Comparison of ENCODE assay signal across 1 cellular context in the genomic region with DNA sequence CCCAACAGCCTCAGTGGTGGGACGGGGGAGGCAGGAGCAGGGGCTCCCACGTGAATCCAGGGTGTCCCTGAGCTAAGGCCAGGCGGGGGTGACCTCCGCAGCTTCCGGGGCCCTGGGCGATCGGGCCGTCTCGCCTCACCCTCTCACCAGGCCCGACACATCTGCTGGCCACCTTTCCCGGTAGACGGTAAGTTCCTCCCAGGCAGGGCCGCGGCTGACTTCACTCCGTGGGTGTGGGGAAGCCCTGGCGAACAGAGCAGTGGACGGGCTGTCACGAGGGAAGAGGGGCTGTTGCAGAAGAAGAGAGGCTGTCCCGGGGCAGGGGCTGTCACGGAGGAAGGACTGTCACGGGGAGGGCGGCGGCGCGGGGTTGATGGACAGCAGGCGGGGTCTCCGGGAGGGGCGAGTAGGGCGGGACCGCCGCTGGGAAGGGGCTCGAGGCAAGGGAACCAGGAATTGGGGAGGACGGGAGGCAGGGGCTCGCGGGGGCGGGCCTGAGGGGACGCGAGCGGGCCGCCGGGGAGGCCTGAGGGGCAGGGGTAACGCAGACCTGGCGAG.
TF ChIP-seq lines count a peak whose summit lies in the region.

No MANE protein-coding gene starts in this region.

TF ChIP-seq in HCT116, 20 proteins besides CTCF, POLR2A, EP300 and RAD21 (continued from another document):
- TF ChIP-seq, protein P1, sequence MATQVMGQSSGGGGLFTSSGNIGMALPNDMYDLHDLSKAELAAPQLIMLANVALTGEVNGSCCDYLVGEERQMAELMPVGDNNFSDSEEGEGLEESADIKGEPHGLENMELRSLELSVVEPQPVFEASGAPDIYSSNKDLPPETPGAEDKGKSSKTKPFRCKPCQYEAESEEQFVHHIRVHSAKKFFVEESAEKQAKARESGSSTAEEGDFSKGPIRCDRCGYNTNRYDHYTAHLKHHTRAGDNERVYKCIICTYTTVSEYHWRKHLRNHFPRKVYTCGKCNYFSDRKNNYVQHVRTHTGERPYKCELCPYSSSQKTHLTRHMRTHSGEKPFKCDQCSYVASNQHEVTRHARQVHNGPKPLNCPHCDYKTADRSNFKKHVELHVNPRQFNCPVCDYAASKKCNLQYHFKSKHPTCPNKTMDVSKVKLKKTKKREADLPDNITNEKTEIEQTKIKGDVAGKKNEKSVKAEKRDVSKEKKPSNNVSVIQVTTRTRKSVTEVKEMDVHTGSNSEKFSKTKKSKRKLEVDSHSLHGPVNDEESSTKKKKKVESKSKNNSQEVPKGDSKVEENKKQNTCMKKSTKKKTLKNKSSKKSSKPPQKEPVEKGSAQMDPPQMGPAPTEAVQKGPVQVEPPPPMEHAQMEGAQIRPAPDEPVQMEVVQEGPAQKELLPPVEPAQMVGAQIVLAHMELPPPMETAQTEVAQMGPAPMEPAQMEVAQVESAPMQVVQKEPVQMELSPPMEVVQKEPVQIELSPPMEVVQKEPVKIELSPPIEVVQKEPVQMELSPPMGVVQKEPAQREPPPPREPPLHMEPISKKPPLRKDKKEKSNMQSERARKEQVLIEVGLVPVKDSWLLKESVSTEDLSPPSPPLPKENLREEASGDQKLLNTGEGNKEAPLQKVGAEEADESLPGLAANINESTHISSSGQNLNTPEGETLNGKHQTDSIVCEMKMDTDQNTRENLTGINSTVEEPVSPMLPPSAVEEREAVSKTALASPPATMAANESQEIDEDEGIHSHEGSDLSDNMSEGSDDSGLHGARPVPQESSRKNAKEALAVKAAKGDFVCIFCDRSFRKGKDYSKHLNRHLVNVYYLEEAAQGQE (IDR thresholded peaks at IDR 0.05; ENCODE audit: low read depth) = no peak
- TF ChIP-seq SP1 (IDR thresholded peaks at IDR 0.05; ENCODE audit: low read depth) (no peak), EZH2phosphoT487 (IDR thresholded peaks at IDR 0.05; ENCODE audit: borderline replicate concordance) (no peak), ZNF274 (IDR thresholded peaks at IDR 0.05; ENCODE audit: low read depth, low read length) (no peak), CEBPB (IDR thresholded peaks at IDR 0.05; ENCODE audit: low read depth) (no peak), SIN3A (IDR thresholded peaks at IDR 0.05; ENCODE audit: low read depth) (no peak; the same call in 1 of the 2 replicates), ELF1 (IDR thresholded peaks at IDR 0.05; ENCODE audit: borderline replicate concordance, low read depth) (no peak)
